ENCODE assay signal across 1 cellular context in genomic region chr2:117960231-117960630, GRCh38.
TF ChIP-seq lines count a peak whose summit lies in the region.

No MANE protein-coding gene starts in this region.

TF ChIP-seq in IMR-90, 13 proteins besides CTCF, POLR2A, EP300 and RAD21:
- TF ChIP-seq BHLHE40 (IDR thresholded peaks at IDR 0.05; ENCODE audit: low read depth, low read length) = no peak
- TF ChIP-seq USF2 (IDR thresholded peaks at IDR 0.05; ENCODE audit: low read depth, low read length) = no peak
- TF ChIP-seq RCOR1 (IDR thresholded peaks at IDR 0.05; ENCODE audit: insufficient replicate concordance, low read length) = no peak
